In the genomic region with DNA sequence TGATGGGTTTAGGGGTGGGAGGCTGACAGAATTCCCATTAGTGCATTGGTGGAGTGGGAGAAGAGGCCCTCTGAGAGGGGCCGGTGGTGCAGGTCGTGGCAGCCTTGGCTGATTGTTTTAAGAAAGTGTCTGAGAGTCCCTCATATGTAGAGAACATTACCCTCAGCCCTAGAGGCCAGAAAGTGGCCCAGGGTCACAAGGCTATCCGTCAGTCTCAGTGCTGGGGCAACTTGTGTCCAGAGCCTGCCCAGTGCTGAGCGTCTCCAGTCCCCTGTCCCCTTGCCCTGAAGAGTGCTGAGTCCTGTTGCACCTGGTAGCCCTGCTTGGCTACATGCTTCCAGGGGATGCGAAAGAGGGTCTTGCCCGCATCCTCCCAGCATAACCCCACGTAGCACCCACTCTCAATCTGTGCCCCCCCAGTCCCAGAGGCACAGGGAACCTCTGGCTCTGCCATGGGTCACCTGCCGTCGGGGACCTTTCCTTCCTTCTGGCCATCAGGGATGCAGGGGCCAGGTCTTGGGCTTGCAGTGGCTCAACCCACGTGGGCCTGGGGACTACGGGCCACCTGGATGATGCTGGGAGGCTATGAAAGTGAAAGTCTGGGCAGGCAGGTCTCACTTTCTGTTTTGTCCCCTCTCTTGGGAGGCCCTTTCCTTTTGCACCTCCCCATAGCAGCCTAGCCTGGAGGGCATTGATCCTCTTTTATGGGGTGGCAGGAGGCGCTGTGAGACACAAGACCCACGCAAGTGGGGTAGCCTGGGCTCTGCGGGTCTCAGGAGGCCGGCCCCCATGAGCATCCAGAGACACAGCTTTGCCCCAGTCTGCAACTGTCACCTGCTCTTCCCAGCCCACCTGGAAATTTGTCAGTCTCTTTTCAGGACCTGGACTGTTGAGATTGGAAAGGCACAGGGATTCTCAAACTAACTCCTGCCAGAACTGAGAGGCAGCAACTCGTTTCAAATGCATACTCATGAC, we compare ENCODE assay signal across 16 cellular contexts. TPM values are rescaled to one million over a fixed set of nuclear protein-coding genes. Genes with fewer than 3 reads are reported as not detected.
A peak's percentile ranks its signal among the peaks of the same experiment; 100 is the strongest.
DNase-seq lines count a peak whose midpoint lies in the region; ATAC-seq and TF ChIP-seq lines count a peak whose summit lies in the region.
"Had no signal": no experiment of that assay in that cellular context is flagged by ENCODE, and none has a peak within 500 bp of the region (broad histone marks: within the 10 kb centered on the region; RNA-seq: fewer than 3 reads in every experiment).

No MANE protein-coding gene starts in this region.

- H3K4me1 ChIP-seq in aorta (ENCODE audit: control insufficient read depth in 1 of 2, insufficient read depth in 2 of 2, low read length in 2 of 2), result no peaks in the 10 kb centered on the region

- TF ChIP-seq CTCF in activated B cell treated with CpG ODN at 0.5 μM for 24 hours (IDR thresholded peaks at IDR 0.05) (no peak), progenitor cell of endocrine pancreas (IDR thresholded peaks at IDR 0.05; ENCODE audit: unreplicated experiment) (no peak)

- H3K27ac Mint-ChIP-seq in stimulated activated naive CD8-positive, alpha-beta T cell treated with anti-CD3 and anti-CD28 coated beads, Interleukin-15, amount 100 ng/mL, for 72 hours, result no peak overlapping the region
- no peak overlapping the region for H3K27ac Mint-ChIP-seq in activated B cell treated with CpG ODN at 0.5 μM for 24 hours
- H3K27ac Mint-ChIP-seq in progenitor cell of endocrine pancreas, result no peak overlapping the region

- H3K9me3 Mint-ChIP-seq in stimulated activated naive CD8-positive, alpha-beta T cell treated with anti-CD3 and anti-CD28 coated beads, Interleukin-15, amount 100 ng/mL, for 72 hours, result no peaks in the 10 kb centered on the region
- no peaks in the 10 kb centered on the region for H3K9me3 Mint-ChIP-seq in activated B cell treated with CpG ODN at 0.5 μM for 24 hours
- H3K9me3 Mint-ChIP-seq in progenitor cell of endocrine pancreas (ENCODE audit: low read depth), result no peaks in the 10 kb centered on the region

- no peaks in the 10 kb centered on the region for H3K36me3 ChIP-seq in aorta (ENCODE audit: control insufficient read depth in 1 of 2, insufficient read depth in 2 of 2, low read length in 1 of 2)
- H3K36me3 ChIP-seq: lower lobe of right lung had no signal

- intact Hi-C loops in activated B cell treated with CpG ODN at 0.5 μM for 24 hours (cut with micrococcal nuclease) (loop anchor here (1.0 kb wide), 1 partner anchor 11 kb away; no protein-coding TSS in a partner anchor), aorta (cut with DNase I) (loop anchor here in 1 of 2 donors (10.0 kb wide), 1 partner anchor 177 kb away; no protein-coding TSS in a partner anchor)

- CTCF ChIA-PET in activated B cell treated with CpG ODN at 0.5 μM for 24 hours (lab: Charles Lee), result interaction anchor here (0.9 to 8.2 kb wide), 5 partner anchors 16 to 176 kb away, joined by 3 to 126 read pairs (median 4); a partner anchor contains a TSS

- H3K4me3 ChIP-seq in aorta (ENCODE audit: low read length in 2 of 2), result no peak overlapping the region
- H3K4me3 ChIP-seq: hepatocyte, lower lobe of right lung had no signal

- POLR2A ChIA-PET in activated B cell treated with CpG ODN at 0.5 μM for 24 hours (lab: Charles Lee), result interaction anchor here (0.6 to 1.0 kb wide), 4 partner anchors 10 to 224 kb away, joined by 3 to 12 read pairs (median 6); a partner anchor contains a TSS

- ATAC-seq in stimulated activated naive CD8-positive, alpha-beta T cell treated with anti-CD3 and anti-CD28 coated beads, Interleukin-15, amount 100 ng/mL, for 72 hours, result peak; percentile 43
- no peak for ATAC-seq in stimulated activated naive CD8-positive, alpha-beta T cell treated with anti-CD3 and anti-CD28 coated beads, Interleukin-15, Interleukin-2, amounts not matched to agents 100 U/mL and 50 U/mL, for 24 hours
- ATAC-seq in HG02870 (IDR thresholded peaks at IDR 0.05; ENCODE audit: unreplicated experiment) (peak; percentile 46), activated B cell treated with CpG ODN at 0.5 μM for 24 hours (ENCODE audit: low read depth) (peak; percentile 64), aorta (ENCODE audit: low FRiP score) (no peak)
- ATAC-seq: lower lobe of right lung had no signal

- H3K36me3 Mint-ChIP-seq in activated B cell treated with CpG ODN at 0.5 μM for 24 hours (ENCODE audit: low read depth), result no peaks in the 10 kb centered on the region
- no peaks in the 10 kb centered on the region for H3K36me3 Mint-ChIP-seq in progenitor cell of endocrine pancreas (ENCODE audit: insufficient read depth)

- no peak for DNase-seq in stimulated activated naive CD8-positive, alpha-beta T cell treated with anti-CD3 and anti-CD28 coated beads, Interleukin-15, amount 100 ng/mL, for 72 hours
- DNase-seq in stimulated activated naive CD8-positive, alpha-beta T cell treated with anti-CD3 and anti-CD28 coated beads, Interleukin-15, Interleukin-2, amounts not matched to agents 100 U/mL and 50 U/mL, for 24 hours, result no peak
- DNase-seq in activated B cell treated with CpG ODN at 0.5 μM for 24 hours (no peak), aorta (peak; percentile 38 to 53), AML-193 (lab: John Stamatoyannopoulos, UW) (no peak), progenitor cell of endocrine pancreas (ENCODE audit: low spot score, unreplicated experiment) (no peak), CD1c-positive myeloid dendritic cell (ENCODE audit: extremely low spot score) (no peak)
- DNase-seq: DND-41, lower lobe of right lung, NCI-H69, occipital lobe had no signal

- H3K27me3 Mint-ChIP-seq in stimulated activated naive CD8-positive, alpha-beta T cell treated with anti-CD3 and anti-CD28 coated beads, Interleukin-15, amount 100 ng/mL, for 72 hours, result peaks cover 31% of the 10 kb centered on the region
- peaks cover 9% of the 10 kb centered on the region for H3K27me3 Mint-ChIP-seq in activated B cell treated with CpG ODN at 0.5 μM for 24 hours
- H3K27me3 Mint-ChIP-seq in progenitor cell of endocrine pancreas, result peaks cover 28% of the 10 kb centered on the region

- H3K27ac ChIP-seq in aorta (ENCODE audit: low read depth in 1 of 2, low read length in 2 of 2), result no peak overlapping the region
- H3K27ac ChIP-seq: epithelial cell of prostate, hepatocyte, lower lobe of right lung, VCaP had no signal

- 67 to 70% methylated on average over 16 of the region's 16 CpGs for WGBS in aorta, 2 donors

- no peaks in the 10 kb centered on the region for H3K27me3 ChIP-seq in aorta (ENCODE audit: control insufficient read depth in 1 of 2, insufficient read depth in 2 of 2, low read length in 1 of 2)

- H3K4me3 Mint-ChIP-seq in stimulated activated naive CD8-positive, alpha-beta T cell treated with anti-CD3 and anti-CD28 coated beads, Interleukin-15, amount 100 ng/mL, for 72 hours, result no peak overlapping the region
- H3K4me3 Mint-ChIP-seq in activated B cell treated with CpG ODN at 0.5 μM for 24 hours, result no peak overlapping the region
- no peak overlapping the region for H3K4me3 Mint-ChIP-seq in progenitor cell of endocrine pancreas (ENCODE audit: low read depth)

- peaks cover 7% of the 10 kb centered on the region for H3K4me1 Mint-ChIP-seq in stimulated activated naive CD8-positive, alpha-beta T cell treated with anti-CD3 and anti-CD28 coated beads, Interleukin-15, amount 100 ng/mL, for 72 hours
- peaks cover 18% of the 10 kb centered on the region for H3K4me1 Mint-ChIP-seq in activated B cell treated with CpG ODN at 0.5 μM for 24 hours
- H3K4me1 Mint-ChIP-seq in progenitor cell of endocrine pancreas (ENCODE audit: low read depth), result peaks cover 12% of the 10 kb centered on the region

- H3K9me3 ChIP-seq in aorta (ENCODE audit: control insufficient read depth, low read length), result no peaks in the 10 kb centered on the region
- H3K9me3 ChIP-seq: lower lobe of right lung had no signal

RNA-seq across cellular contexts. Expression of a gene that starts 12.2 kb away (rescaled TPM):
- total RNA-seq in activated B cell treated with CpG ODN at 0.5 μM for 24 hours, result 25.0 and 26.9 TPM in 2 replicates
- 1 to 10 TPM; 2.4 to 4.7 TPM for total RNA-seq in aorta
- 10 to 100 TPM in 1 of 2 donors, 1 to 10 TPM in 1; 2.6 to 31.7 TPM for polyA plus RNA-seq in aorta
- 13.2 and 14.9 TPM in 2 replicates for total RNA-seq in progenitor cell of endocrine pancreas
- total RNA-seq: bronchial epithelial cell had no signal

RNA-seq across cellular contexts. Expression of a gene that starts 12.3 kb away (rescaled TPM):
- 0.60 and 0.61 TPM in 2 replicates for total RNA-seq in activated B cell treated with CpG ODN at 0.5 μM for 24 hours
- total RNA-seq in aorta, result under 1 TPM; 0.19 to 0.81 TPM
- polyA plus RNA-seq in aorta, result under 1 TPM in 1 of 2 donors, not detected in 1; 0.61 TPM
- 2.4 TPM in 2 replicates for total RNA-seq in progenitor cell of endocrine pancreas
- total RNA-seq: bronchial epithelial cell, hepatocyte had no signal

RNA-seq across cellular contexts. Expression of a gene that starts 12.7 kb away (rescaled TPM):
- total RNA-seq in activated B cell treated with CpG ODN at 0.5 μM for 24 hours (not detected in 2 replicates), aorta (10 to 100 TPM in 1 of 2 donors, 1 to 10 TPM in 1; 10.0 to 20.2 TPM), progenitor cell of endocrine pancreas (not detected in 2 replicates)
- polyA plus RNA-seq in aorta, result 10 to 100 TPM; 11.4 to 76.4 TPM
- total RNA-seq: bronchial epithelial cell had no signal

RNA-seq across cellular contexts. Expression of a gene that starts 39.0 kb away (rescaled TPM):
- not detected in 2 replicates for total RNA-seq in activated B cell treated with CpG ODN at 0.5 μM for 24 hours
- total RNA-seq in aorta, result under 1 TPM in 1 of 2 donors, not detected in 1; 0.30 TPM
- polyA plus RNA-seq in aorta, result 1 to 10 TPM in 1 of 2 donors, not detected in 1; 8.1 TPM
- 0.38 and 0.42 TPM in 2 replicates for total RNA-seq in progenitor cell of endocrine pancreas
- total RNA-seq: bronchial epithelial cell, hepatocyte, lower lobe of right lung had no signal

Comparison
In these comparisons a context has a peak if more than half of its experiments do, and no peak if none do; other contexts are left out.
1. ATAC-seq: peak in stimulated activated naive CD8-positive, alpha-beta T cell treated with anti-CD3 and anti-CD28 coated beads, Interleukin-15, amount 100 ng/mL, for 72 hours (single experiment), HG02870 (single experiment) and activated B cell treated with CpG ODN at 0.5 μM for 24 hours (single experiment); none in stimulated activated naive CD8-positive, alpha-beta T cell treated with anti-CD3 and anti-CD28 coated beads, Interleukin-15, Interleukin-2, amounts not matched to agents 100 U/mL and 50 U/mL, for 24 hours (single experiment) and aorta (single experiment).
2. DNase-seq: peak in aorta (2 of 2); none in stimulated activated naive CD8-positive, alpha-beta T cell treated with anti-CD3 and anti-CD28 coated beads, Interleukin-15, amount 100 ng/mL, for 72 hours (0 of 2), stimulated activated naive CD8-positive, alpha-beta T cell treated with anti-CD3 and anti-CD28 coated beads, Interleukin-15, Interleukin-2, amounts not matched to agents 100 U/mL and 50 U/mL, for 24 hours (single experiment), activated B cell treated with CpG ODN at 0.5 μM for 24 hours (single experiment), AML-193 (0 of 2), progenitor cell of endocrine pancreas (single experiment) and CD1c-positive myeloid dendritic cell (single experiment).
3. RNA of a gene that starts 12.7 kb away (total RNA-seq): 10.0 to 20.2 TPM in aorta; not detected in activated B cell treated with CpG ODN at 0.5 μM for 24 hours and not detected in progenitor cell of endocrine pancreas; every median in the first group is over 10 times any median in the second.